9 cellular contexts compared by ENCODE assay signal in the genomic region with DNA sequence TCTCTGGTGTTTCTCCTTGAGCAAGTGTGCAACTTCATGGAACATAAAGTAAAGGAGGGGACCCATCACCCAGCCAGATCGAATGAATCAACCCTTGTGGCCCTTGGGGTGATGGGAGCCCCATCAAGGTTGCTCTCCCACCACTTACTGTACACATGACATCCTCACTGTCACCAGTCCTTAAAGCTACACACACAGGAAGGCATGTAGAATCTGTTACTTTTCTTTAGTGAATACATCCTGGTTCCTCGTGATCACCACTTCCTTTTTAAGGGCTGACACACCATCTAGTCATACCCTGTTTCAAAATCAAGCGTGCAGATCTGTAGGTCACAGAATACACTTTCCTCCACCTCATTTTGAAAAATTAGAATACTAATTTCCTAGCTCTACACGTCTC. TPM values are rescaled to one million over a fixed set of nuclear protein-coding genes. Genes with fewer than 3 reads are reported as not detected.
DNase-seq lines count a peak whose midpoint lies in the region; ATAC-seq and TF ChIP-seq lines count a peak whose summit lies in the region.
"Had no signal": no experiment of that assay in that cellular context is flagged by ENCODE, and none has a peak within 500 bp of the region (broad histone marks: within the 10 kb centered on the region; RNA-seq: fewer than 3 reads in every experiment).

No MANE protein-coding gene starts in this region.

- peaks cover 20% of the 10 kb centered on the region for H3K4me1 Mint-ChIP-seq in activated T-helper 1 cell treated with anti-CD3 and anti-CD28 coated beads, Interleukin-12 subunit alpha, Interleukin-12 subunit beta, Interleukin-2, Interleukin-4 antibody, amounts not matched to agents 30 ng/mL and 10 ng/mL and 1 ng/mL, durations not matched to agents 14 hours and 24 hours and 36 hours (ENCODE audit: low read depth)
- no peaks in the 10 kb centered on the region for H3K4me1 Mint-ChIP-seq in osteocyte (ENCODE audit: unreplicated experiment)

- no peak overlapping the region for H3K4me3 ChIP-seq in lower lobe of right lung

- intact Hi-C loops in activated T-helper 1 cell treated with anti-CD3 and anti-CD28 coated beads, Interleukin-12 subunit alpha, Interleukin-12 subunit beta, Interleukin-2, Interleukin-4 antibody, amounts not matched to agents 30 ng/mL and 10 ng/mL and 1 ng/mL, durations not matched to agents 14 hours and 24 hours and 36 hours (cut with micrococcal nuclease), result loop anchor here (1.0 to 2.0 kb wide), 3 partner anchors 22 to 118 kb away; a partner anchor contains a TSS
- intact Hi-C loops in lower lobe of right lung (cut with DNase I), result no loop called here

- ATAC-seq in lower lobe of right lung, result peak; percentile 78 to 86
- no peak for ATAC-seq in HG03135 (IDR thresholded peaks at IDR 0.05; ENCODE audit: unreplicated experiment)

- no peak for TF ChIP-seq CTCF in lower lobe of right lung (IDR thresholded peaks at IDR 0.05)
- TF ChIP-seq CTCF in osteocyte (IDR thresholded peaks at IDR 0.05), result no peak

- peaks cover 17% of the 10 kb centered on the region for H3K27me3 Mint-ChIP-seq in activated T-helper 1 cell treated with anti-CD3 and anti-CD28 coated beads, Interleukin-12 subunit alpha, Interleukin-12 subunit beta, Interleukin-2, Interleukin-4 antibody, amounts not matched to agents 30 ng/mL and 10 ng/mL and 1 ng/mL, durations not matched to agents 14 hours and 24 hours and 36 hours (ENCODE audit: insufficient read depth)
- peaks cover 36% of the 10 kb centered on the region for H3K27me3 Mint-ChIP-seq in osteocyte (ENCODE audit: unreplicated experiment)

- H3K27ac ChIP-seq in lower lobe of right lung, result peak overlapping the region; percentile 50

- H3K27me3 ChIP-seq in lower lobe of right lung (ENCODE audit: low read depth), result no peaks in the 10 kb centered on the region

- H3K9me3 Mint-ChIP-seq in activated T-helper 1 cell treated with anti-CD3 and anti-CD28 coated beads, Interleukin-12 subunit alpha, Interleukin-12 subunit beta, Interleukin-2, Interleukin-4 antibody, amounts not matched to agents 30 ng/mL and 10 ng/mL and 1 ng/mL, durations not matched to agents 14 hours and 24 hours and 36 hours, result peaks cover 3% of the 10 kb centered on the region
- no peaks in the 10 kb centered on the region for H3K9me3 Mint-ChIP-seq in osteocyte (ENCODE audit: unreplicated experiment)
- H3K9me3 Mint-ChIP-seq: IgD-negative memory B cell had no signal

- H3K4me3 Mint-ChIP-seq in activated T-helper 1 cell treated with anti-CD3 and anti-CD28 coated beads, Interleukin-12 subunit alpha, Interleukin-12 subunit beta, Interleukin-2, Interleukin-4 antibody, amounts not matched to agents 30 ng/mL and 10 ng/mL and 1 ng/mL, durations not matched to agents 14 hours and 24 hours and 36 hours, result peak overlapping the region; percentile 35
- no peak overlapping the region for H3K4me3 Mint-ChIP-seq in osteocyte (ENCODE audit: unreplicated experiment)
- H3K4me3 Mint-ChIP-seq: IgD-negative memory B cell had no signal

- peaks cover 2% of the 10 kb centered on the region for H3K36me3 Mint-ChIP-seq in activated T-helper 1 cell treated with anti-CD3 and anti-CD28 coated beads, Interleukin-12 subunit alpha, Interleukin-12 subunit beta, Interleukin-2, Interleukin-4 antibody, amounts not matched to agents 30 ng/mL and 10 ng/mL and 1 ng/mL, durations not matched to agents 14 hours and 24 hours and 36 hours (ENCODE audit: low read depth)
- H3K36me3 Mint-ChIP-seq in osteocyte (ENCODE audit: unreplicated experiment), result no peaks in the 10 kb centered on the region
- H3K36me3 Mint-ChIP-seq: IgD-negative memory B cell had no signal

- DNase-seq in AML-193 (lab: John Stamatoyannopoulos, UW) (peak; percentile 95), HS-27A (ENCODE audit: low read depth) (peak; percentile 8), lower lobe of right lung (no peak), kidney glomerular epithelial cell (lab: John Stamatoyannopoulos, UW) (no peak), NCI-H526 (lab: John Stamatoyannopoulos, UW) (no peak), osteocyte (ENCODE audit: extremely low spot score, unreplicated experiment) (no peak)
- DNase-seq in activated T-helper 1 cell treated with anti-CD3 and anti-CD28 coated beads, Interleukin-12 subunit alpha, Interleukin-12 subunit beta, Interleukin-2, Interleukin-4 antibody, amounts not matched to agents 30 ng/mL and 10 ng/mL and 1 ng/mL, durations not matched to agents 14 hours and 24 hours and 36 hours (ENCODE audit: low spot score), result peak; percentile 7

- no peaks in the 10 kb centered on the region for H3K36me3 ChIP-seq in lower lobe of right lung

- H3K27ac Mint-ChIP-seq in activated T-helper 1 cell treated with anti-CD3 and anti-CD28 coated beads, Interleukin-12 subunit alpha, Interleukin-12 subunit beta, Interleukin-2, Interleukin-4 antibody, amounts not matched to agents 30 ng/mL and 10 ng/mL and 1 ng/mL, durations not matched to agents 14 hours and 24 hours and 36 hours, result peak overlapping the region; percentile 83
- no peak overlapping the region for H3K27ac Mint-ChIP-seq in osteocyte (ENCODE audit: unreplicated experiment)

- no peaks in the 10 kb centered on the region for H3K9me3 ChIP-seq in lower lobe of right lung

- peaks cover 11% of the 10 kb centered on the region for H3K4me1 ChIP-seq in lower lobe of right lung

RNA-seq across cellular contexts. Expression of a gene that starts 22.6 kb away (rescaled TPM):
- 49.6 and 49.8 TPM in 2 replicates for total RNA-seq in activated T-helper 1 cell treated with anti-CD3 and anti-CD28 coated beads, Interleukin-12 subunit alpha, Interleukin-12 subunit beta, Interleukin-2, Interleukin-4 antibody, amounts not matched to agents 30 ng/mL and 10 ng/mL and 1 ng/mL, durations not matched to agents 14 hours and 24 hours and 36 hours
- 24.3 TPM for total RNA-seq in lower lobe of right lung
- total RNA-seq in osteocyte, result 13.6 and 14.9 TPM in 2 replicates

Comparison
In these comparisons a context has a peak if more than half of its experiments do, and no peak if none do; other contexts are left out.
1. DNase-seq: peak in AML-193 (2 of 2), HS-27A (single experiment) and activated T-helper 1 cell treated with anti-CD3 and anti-CD28 coated beads, Interleukin-12 subunit alpha, Interleukin-12 subunit beta, Interleukin-2, Interleukin-4 antibody, amounts not matched to agents 30 ng/mL and 10 ng/mL and 1 ng/mL, durations not matched to agents 14 hours and 24 hours and 36 hours (single experiment); none in lower lobe of right lung (single experiment), kidney glomerular epithelial cell (single experiment), NCI-H526 (0 of 2) and osteocyte (single experiment).